16 cellular contexts compared by ENCODE assay signal in genomic region chr1:108609483-108610066, GRCh38. TPM values are rescaled to one million over a fixed set of nuclear protein-coding genes. Genes with fewer than 3 reads are reported as not detected.
DNase-seq lines count a peak whose midpoint lies in the region; ATAC-seq and TF ChIP-seq lines count a peak whose summit lies in the region.
"Had no signal": no experiment of that assay in that cellular context is flagged by ENCODE, and none has a peak within 500 bp of the region (broad histone marks: within the 10 kb centered on the region; RNA-seq: fewer than 3 reads in every experiment).

No MANE protein-coding gene starts in this region.

- ATAC-seq in body of pancreas, result peak; percentile 30
- ATAC-seq in GM21515 (IDR thresholded peaks at IDR 0.05; ENCODE audit: unreplicated experiment), result no peak
- ATAC-seq in GM18867 (IDR thresholded peaks at IDR 0.05; ENCODE audit: unreplicated experiment), result no peak

- peaks cover 13% of the 10 kb centered on the region for H3K4me1 Mint-ChIP-seq in nephron progenitor cell

- H3K4me1 ChIP-seq in body of pancreas, result no peaks in the 10 kb centered on the region
- H3K4me1 ChIP-seq: BLaER1 treated with 17β-estradiol and CSF1 and Interleukin-3, amounts not matched to agents 10 nM and 100 nM; pancreas had no signal

- H3K36me3 ChIP-seq in body of pancreas (replicated peaks in 1 of 2; ENCODE audit: insufficient read depth in 1 of 2, low read depth in 2 of 2), result no peaks in the 10 kb centered on the region

- peaks cover 18% of the 10 kb centered on the region for H3K36me3 Mint-ChIP-seq in nephron progenitor cell (ENCODE audit: low read depth)

- no peak for TF ChIP-seq POLR2A in body of pancreas (IDR thresholded peaks at IDR 0.05)
- no peak for TF ChIP-seq POLR2A in erythroblast (IDR thresholded peaks at IDR 0.05; ENCODE audit: low read length)

- H3K9me3 ChIP-seq in body of pancreas, result no peaks in the 10 kb centered on the region
- H3K9me3 ChIP-seq: BLaER1 treated with 17β-estradiol and CSF1 and Interleukin-3, amounts not matched to agents 10 nM and 100 nM; esophagus squamous epithelium; HAP-1; pancreas had no signal

- intact Hi-C loops in body of pancreas (cut with DNase I), result no loop called here

- peak overlapping the region; percentile 9 for H3K27ac Mint-ChIP-seq in nephron progenitor cell

- 78 to 81% methylated on average over 11 of the region's 11 CpGs for WGBS in body of pancreas, 2 donors

- no peaks in the 10 kb centered on the region for H3K27me3 Mint-ChIP-seq in nephron progenitor cell (ENCODE audit: low read depth, poor library complexity)

- no peak overlapping the region for H3K4me3 Mint-ChIP-seq in nephron progenitor cell

- no peak for TF ChIP-seq CTCF in body of pancreas (IDR thresholded peaks at IDR 0.05)
- no peak for TF ChIP-seq CTCF in nephron progenitor cell (IDR thresholded peaks at IDR 0.05)

- no peak overlapping the region for H3K4me3 ChIP-seq in body of pancreas
- H3K4me3 ChIP-seq: BLaER1 treated with 17β-estradiol and CSF1 and Interleukin-3, amounts not matched to agents 10 nM and 100 nM; esophagus squamous epithelium; HAP-1; pancreas; SK-N-MC had no signal

- H3K27ac ChIP-seq in body of pancreas, result no peak overlapping the region
- H3K27ac ChIP-seq: BLaER1 treated with 17β-estradiol and CSF1 and Interleukin-3, amounts not matched to agents 10 nM and 100 nM; esophagus squamous epithelium; pancreas; SK-N-MC; WERI-Rb-1 had no signal

- DNase-seq in DMS153 treated with DMSO at 0.1 percent for 48 hours (lab: John Stamatoyannopoulos, UW; ENCODE audit: unreplicated experiment) (peak; percentile 75), NCI-H1417 (lab: John Stamatoyannopoulos, UW) (peak; percentile 82 to 96 (median 89)), body of pancreas (peak in 1 of 4 donors; percentile 27), nephron progenitor cell (no peak), erythroblast (lab: John Stamatoyannopoulos, UW) (no peak)
- no peak for DNase-seq in stimulated activated CD4-positive, alpha-beta T cell treated with anti-CD3 and anti-CD28 coated beads, Interleukin-4, amount 100 ng/mL, for 4 hours
- DNase-seq: activated CD8-positive, alpha-beta memory T cell treated with anti-CD3 and anti-CD28 coated beads, Interleukin-2, amount 50 U/mL, for 48 hours; esophagus squamous epithelium; GDM1; pancreas; WERI-Rb-1 had no signal

- no peaks in the 10 kb centered on the region for H3K27me3 ChIP-seq in body of pancreas
- H3K27me3 ChIP-seq: BLaER1 treated with 17β-estradiol and CSF1 and Interleukin-3, amounts not matched to agents 10 nM and 100 nM; esophagus squamous epithelium; pancreas had no signal

- H3K9me3 Mint-ChIP-seq in nephron progenitor cell, result no peaks in the 10 kb centered on the region

RNA-seq across cellular contexts. Expression of gene EEIG2, which starts 49.7 kb away (rescaled TPM):
- 1 to 10 TPM; 7.0 to 9.2 TPM for total RNA-seq in body of pancreas

RNA-seq across cellular contexts. Expression of gene HENMT1, which starts 51.3 kb away (rescaled TPM):
- 1 to 10 TPM; 1.3 to 1.6 TPM for total RNA-seq in body of pancreas

Comparison
In these comparisons a context has a peak if more than half of its experiments do, and no peak if none do; other contexts are left out.
1. DNase-seq: peak in DMS153 treated with DMSO at 0.1 percent for 48 hours (single experiment) and NCI-H1417 (3 of 3); none in nephron progenitor cell (single experiment), stimulated activated CD4-positive, alpha-beta T cell treated with anti-CD3 and anti-CD28 coated beads, Interleukin-4, amount 100 ng/mL, for 4 hours (0 of 2) and erythroblast (0 of 2).